19 cellular contexts compared by ENCODE assay signal in genomic region chr15:71312194-71312708, GRCh38.
DNase-seq lines count a peak whose midpoint lies in the region; ATAC-seq and TF ChIP-seq lines count a peak whose summit lies in the region.
"Had no signal": no experiment of that assay in that cellular context is flagged by ENCODE, and none has a peak within 500 bp of the region (broad histone marks: within the 10 kb centered on the region; RNA-seq: fewer than 3 reads in every experiment).

No MANE protein-coding gene starts in this region.

- in situ Hi-C loops in GM23248 (cut with MboI) = no loop called here

- H3K4me2 ChIP-seq in neuronal stem cell (ENCODE audit: insufficient read depth, low read length, poor library complexity, severe bottlenecking) (no peak overlapping the region), GM23248 (ENCODE audit: unreplicated experiment) (no peak overlapping the region), PC-3 (ENCODE audit: low read length) (no peak overlapping the region)
- H3K4me2 ChIP-seq: BLaER1 had no signal

- intact Hi-C loops in esophagus muscularis mucosa (cut with DNase I) = no loop called here
- intact Hi-C loops in PC-3 (cut with micrococcal nuclease) = no loop called here

- TF ChIP-seq CTCF in HEK293 (tag by site-specific recombination; IDR thresholded peaks at IDR 0.05) (no peak), esophagus muscularis mucosa (IDR thresholded peaks at IDR 0.05) (no peak), PC-3 (conservative IDR thresholded peaks at IDR 0.05; ENCODE audit: low read depth, low read length) (no peak), HFFc6 (IDR thresholded peaks at IDR 0.05) (no peak)

- no peak overlapping the region for H3K9ac ChIP-seq in neuronal stem cell (ENCODE audit: low read depth, low read length, poor library complexity)
- no peak overlapping the region for H3K9ac ChIP-seq in GM23248
- H3K9ac ChIP-seq in PC-3 (ENCODE audit: low read length) = no peak overlapping the region
- H3K9ac ChIP-seq: BLaER1 had no signal

- no peak overlapping the region for H3K4ac ChIP-seq in neuronal stem cell (ENCODE audit: low read length)

- DNase-seq in NCI-H82 treated with DMSO at 0.1 percent for 48 hours (lab: John Stamatoyannopoulos, UW; ENCODE audit: unreplicated experiment) (peak; percentile 58), esophagus muscularis mucosa (ENCODE audit: extremely low spot score) (peak; percentile 37), neuronal stem cell (ENCODE audit: low spot score) (no peak), GM23248 (no peak), PC-3 (no peak), activated gamma-delta T cell treated with Interleukin-2 at 50 U/mL for 16 hours (no peak), HFFc6 (no peak)
- DNase-seq: Calu3; CD4-positive, CD25-positive, alpha-beta regulatory T cell; CD8-positive, alpha-beta T cell; DMS53; DMS79 treated with DMSO at 0.1 percent for 48 hours; GF-D8; H7 had no signal

- H3K9me3 Mint-ChIP-seq in HFFc6 = peaks cover 5% of the 10 kb centered on the region

- H3K27ac Mint-ChIP-seq in HFFc6 = no peak overlapping the region
- H3K27ac Mint-ChIP-seq: B cell; CD4-positive, CD25-positive, alpha-beta regulatory T cell; CD8-positive, alpha-beta T cell had no signal

- H3K36me3 ChIP-seq in HEK293 (ENCODE audit: control insufficient read depth in 2 of 2, insufficient read depth in 1 of 2, low read length in 2 of 2) = no peaks in the 10 kb centered on the region
- H3K36me3 ChIP-seq in esophagus muscularis mucosa = no peaks in the 10 kb centered on the region
- no peaks in the 10 kb centered on the region for H3K36me3 ChIP-seq in neuronal stem cell (replicated peaks in 1 of 2; ENCODE audit: control insufficient read depth in 2 of 2, insufficient read depth in 2 of 2, low read length in 2 of 2)
- H3K36me3 ChIP-seq in GM23248 (ENCODE audit: low read depth) = no peaks in the 10 kb centered on the region
- H3K36me3 ChIP-seq in PC-3 (ENCODE audit: low read depth, low read length) = peaks cover 19% of the 10 kb centered on the region
- H3K36me3 ChIP-seq: BLaER1 had no signal

- H2BK12ac ChIP-seq in neuronal stem cell (ENCODE audit: low read length) = no peak overlapping the region

- H2AFZ ChIP-seq in neuronal stem cell (ENCODE audit: low read length) (no peak overlapping the region), GM23248 (no peak overlapping the region), PC-3 (ENCODE audit: low read length) (no peak overlapping the region)

- no peak for ATAC-seq in PC-3
- ATAC-seq: CD8-positive, alpha-beta T cell; HCT116 had no signal

- H3K79me2 ChIP-seq in GM23248 (ENCODE audit: insufficient read depth) (no peaks in the 10 kb centered on the region), PC-3 (ENCODE audit: low read length) (no peaks in the 10 kb centered on the region)

- H2AK5ac ChIP-seq in neuronal stem cell (ENCODE audit: low read depth, low read length) = no peak overlapping the region

- H3K27ac ChIP-seq in HEK293 (ENCODE audit: extremely low read depth, low read depth, low read length) (no peak overlapping the region), esophagus muscularis mucosa (replicated peaks in 1 of 4) (no peak overlapping the region), neuronal stem cell (replicated peaks; ENCODE audit: low read length) (no peak overlapping the region), GM23248 (no peak overlapping the region), PC-3 (ENCODE audit: low read length) (no peak overlapping the region)
- H3K27ac ChIP-seq: BLaER1, C4-2B had no signal

- no peak overlapping the region for H4K8ac ChIP-seq in neuronal stem cell (ENCODE audit: low read depth, low read length)

- POLR2A ChIA-PET in HEK293 (lab: Yijun Ruan, JAX) = no interaction called here
- POLR2A ChIA-PET in PC-3 (lab: Charles Lee; ENCODE audit: unreplicated experiment) = no interaction called here

- H3K27me3 ChIP-seq in esophagus muscularis mucosa = no peaks in the 10 kb centered on the region
- no peaks in the 10 kb centered on the region for H3K27me3 ChIP-seq in neuronal stem cell (ENCODE audit: control insufficient read depth in 3 of 3, insufficient read depth in 3 of 3, low read depth in 1 of 3, low read length in 3 of 3)
- H3K27me3 ChIP-seq in GM23248 (replicated peaks; ENCODE audit: insufficient read depth) = no peaks in the 10 kb centered on the region
- no peaks in the 10 kb centered on the region for H3K27me3 ChIP-seq in PC-3 (ENCODE audit: low read length)
- H3K27me3 ChIP-seq: BLaER1 had no signal

- H2BK15ac ChIP-seq in neuronal stem cell (ENCODE audit: low read length) = no peak overlapping the region

- H3F3A ChIP-seq in GM23248 (ENCODE audit: insufficient read depth) (no peaks in the 10 kb centered on the region), PC-3 (ENCODE audit: low read length, unreplicated experiment) (no peaks in the 10 kb centered on the region)

- H3K4me1 ChIP-seq in HEK293 (ENCODE audit: control insufficient read depth, insufficient read depth, low read length) (no peaks in the 10 kb centered on the region), esophagus muscularis mucosa (peaks cover 0 to 4% (median 4%) of the 10 kb centered on the region in 4 donors), neuronal stem cell (ENCODE audit: control insufficient read depth in 2 of 2, insufficient read depth in 1 of 2, low read depth in 1 of 2, low read length in 2 of 2) (peaks cover 0 to 14% of the 10 kb centered on the region in 2 donors), GM23248 (ENCODE audit: insufficient read depth) (no peaks in the 10 kb centered on the region), PC-3 (ENCODE audit: insufficient read depth, low read length) (no peaks in the 10 kb centered on the region)
- H3K4me1 ChIP-seq: BLaER1 had no signal

- no peak overlapping the region for H2BK120ac ChIP-seq in neuronal stem cell (ENCODE audit: low read depth, low read length)

- H3K14ac ChIP-seq in neuronal stem cell (ENCODE audit: low read length) = no peak overlapping the region

- H3K23ac ChIP-seq in neuronal stem cell (ENCODE audit: low read depth, low read length, poor library complexity) = no peak overlapping the region

- WGBS in esophagus muscularis mucosa = 90% methylated on average over 8 of the region's 8 CpGs
- no CpG with 5 or more reads among the region's 8 CpGs for WGBS in neuronal stem cell (ENCODE audit: extremely low coverage in 2 of 2, insufficient read length in 2 of 2, insufficient replicate concordance in 1 of 2), 2 donors
- WGBS in GM23248 (ENCODE audit: low coverage in 1 of 2, low lambda C conversion rate in 2 of 2, missing lambda C conversion rate in 2 of 2), 2 experiments = 75 to 87% methylated on average over 7 to 8 of the region's 8 CpGs

- H3K9me3 ChIP-seq in HEK293 (ENCODE audit: control insufficient read depth, insufficient read depth, low read depth, low read length) (no peaks in the 10 kb centered on the region), esophagus muscularis mucosa (no peaks in the 10 kb centered on the region), neuronal stem cell (replicated peaks in 1 of 2; ENCODE audit: control insufficient read depth in 2 of 2, insufficient read depth in 1 of 2, low read depth in 1 of 2, low read length in 2 of 2) (peaks cover 0 to 3% of the 10 kb centered on the region in 2 donors), GM23248 (ENCODE audit: low read depth) (no peaks in the 10 kb centered on the region), PC-3 (ENCODE audit: low read length) (no peaks in the 10 kb centered on the region)

- BruUV-seq in PC-3 (replicated peaks; lab: Mats Ljungman, UMichigan) = no TSS peak

- H4K91ac ChIP-seq in neuronal stem cell (ENCODE audit: low read depth, low read length, poor library complexity) = no peak overlapping the region

- H4K20me1 ChIP-seq in GM23248 (ENCODE audit: insufficient read depth) = no peaks in the 10 kb centered on the region
- H4K20me1 ChIP-seq in PC-3 (ENCODE audit: low read length) = no peaks in the 10 kb centered on the region
- H4K20me1 ChIP-seq: BLaER1 had no signal

- peaks cover 50% of the 10 kb centered on the region for H3K4me1 Mint-ChIP-seq in HFFc6 (ENCODE audit: low read depth)
- H3K4me1 Mint-ChIP-seq: B cell; CD4-positive, CD25-positive, alpha-beta regulatory T cell had no signal

- H3K4me3 ChIP-seq in HEK293 (ENCODE audit: low read depth, low read length) (no peak overlapping the region), esophagus muscularis mucosa (no peak overlapping the region), neuronal stem cell (ENCODE audit: low read length in 2 of 2) (no peak overlapping the region), GM23248 (no peak overlapping the region), PC-3 (ENCODE audit: low read length) (no peak overlapping the region)
- H3K4me3 ChIP-seq: BLaER1 had no signal

- H3K27me3 Mint-ChIP-seq in HFFc6 (ENCODE audit: insufficient read depth) = peaks cover 5% of the 10 kb centered on the region
- H3K27me3 Mint-ChIP-seq: CD4-positive, CD25-positive, alpha-beta regulatory T cell had no signal

- peak overlapping the region; percentile 40 for H2BK5ac ChIP-seq in neuronal stem cell (ENCODE audit: low read length)

- no peaks in the 10 kb centered on the region for H3K9me2 ChIP-seq in GM23248 (ENCODE audit: insufficient read depth)
- H3K9me2 ChIP-seq in PC-3 (replicated peaks; ENCODE audit: low read length) = no peaks in the 10 kb centered on the region

- CTCF ChIA-PET in HEK293 (lab: Yijun Ruan, JAX) (no interaction called here), PC-3 (lab: Charles Lee) (no interaction called here)

- H3K36me3 Mint-ChIP-seq in HFFc6 (ENCODE audit: low read depth) = peaks cover 36% of the 10 kb centered on the region
- H3K36me3 Mint-ChIP-seq: CD4-positive, CD25-positive, alpha-beta regulatory T cell; CD8-positive, alpha-beta T cell had no signal

- no peak for TF ChIP-seq EP300 in esophagus muscularis mucosa (IDR thresholded peaks at IDR 0.05)

- no peak overlapping the region for H3K4me3 Mint-ChIP-seq in HFFc6
- H3K4me3 Mint-ChIP-seq: B cell; CD4-positive, CD25-positive, alpha-beta regulatory T cell; CD8-positive, alpha-beta T cell had no signal

- no peak for TF ChIP-seq POLR2A in esophagus muscularis mucosa (IDR thresholded peaks at IDR 0.05; ENCODE audit: low read depth)

- H3K18ac ChIP-seq in neuronal stem cell (ENCODE audit: low read length) = no peak overlapping the region

- no peaks in the 10 kb centered on the region for H3K79me1 ChIP-seq in neuronal stem cell (ENCODE audit: low read depth, low read length)

TF ChIP-seq in HEK293, 187 proteins besides CTCF, POLR2A, EP300 and RAD21:
- TF ChIP-seq ZNF548 (tag by site-specific recombination; IDR thresholded peaks at IDR 0.05) (peak; percentile 91), ZNF146 (tag by site-specific recombination; IDR thresholded peaks at IDR 0.05) (no peak)

Comparison
In these comparisons a context has a peak if more than half of its experiments do, and no peak if none do; other contexts are left out.
1. DNase-seq: peak in NCI-H82 treated with DMSO at 0.1 percent for 48 hours (single experiment) and esophagus muscularis mucosa (single experiment); none in neuronal stem cell (single experiment), GM23248 (single experiment), PC-3 (single experiment), activated gamma-delta T cell treated with Interleukin-2 at 50 U/mL for 16 hours (single experiment) and HFFc6 (single experiment).